In genomic region chr19:7358102-7358597, GRCh38 we compare ENCODE assay signal across 19 cellular contexts. TPM values are rescaled to one million over a fixed set of nuclear protein-coding genes. Genes with fewer than 3 reads are reported as not detected.
DNase-seq lines count a peak whose midpoint lies in the region; ATAC-seq, FAIRE-seq and TF ChIP-seq lines count a peak whose summit lies in the region.
"Had no signal": no experiment of that assay in that cellular context is flagged by ENCODE, and none has a peak within 500 bp of the region (broad histone marks: within the 10 kb centered on the region; RNA-seq: fewer than 3 reads in every experiment).

No MANE protein-coding gene starts in this region.

- no peaks in the 10 kb centered on the region for H3K9me3 ChIP-seq in CD4-positive, CD25-positive, alpha-beta regulatory T cell (ENCODE audit: control insufficient read depth in 2 of 2, low read length in 2 of 2)
- no peaks in the 10 kb centered on the region for H3K9me3 ChIP-seq in CD8-positive, alpha-beta T cell (ENCODE audit: low read length)
- H3K9me3 ChIP-seq in GM12878 (replicated peaks; ENCODE audit: control insufficient read depth, insufficient read depth, low read length), result no peaks in the 10 kb centered on the region; the same call in 2 of the 3 replicates
- no peaks in the 10 kb centered on the region for H3K9me3 ChIP-seq in naive thymus-derived CD4-positive, alpha-beta T cell (ENCODE audit: control insufficient read depth in 2 of 3, low read length in 3 of 3)
- H3K9me3 ChIP-seq: SJCRH30 had no signal

- H3K27me3 Mint-ChIP-seq in CD4-positive, CD25-positive, alpha-beta regulatory T cell, result no peaks in the 10 kb centered on the region
- H3K27me3 Mint-ChIP-seq in CD8-positive, alpha-beta T cell (ENCODE audit: low read depth), result no peaks in the 10 kb centered on the region
- H3K27me3 Mint-ChIP-seq in naive thymus-derived CD4-positive, alpha-beta T cell, result no peaks in the 10 kb centered on the region

- H3K9ac ChIP-seq in GM12878 (ENCODE audit: control insufficient read depth, insufficient read depth, low read length), result no peak overlapping the region

- BruUV-seq in GM12878 (replicated peaks; lab: Mats Ljungman, UMichigan), result no TSS peak

- in situ Hi-C loops in GM12878 (cut with MboI), result no loop called here

- DNase-seq in CD4-positive, CD25-positive, alpha-beta regulatory T cell, result no peak
- no peak for DNase-seq in CD8-positive, alpha-beta T cell
- DNase-seq in GM12878 (ENCODE audit: low read depth, low spot score), result no peak
- no peak for DNase-seq in naive thymus-derived CD4-positive, alpha-beta T cell
- DNase-seq in Ammon's horn (ENCODE audit: low spot score), result no peak
- no peak for DNase-seq in HEK293T (ENCODE audit: extremely low spot score)
- DNase-seq: ACHN, AML-193, DMS79 treated with DMSO at 0.1 percent for 48 hours, KBM-7, NCI-H146, NCI-H2081, NCI-H510A, NCI-H774, PC-9, SJCRH30 had no signal

- no peak for TF ChIP-seq CTCF in CD8-positive, alpha-beta T cell (IDR thresholded peaks at IDR 0.05)
- TF ChIP-seq CTCF in GM12878 (IDR thresholded peaks at IDR 0.05 in 2 of 3, conservative IDR thresholded peaks at IDR 0.05 in 1 of 3; ENCODE audit: control insufficient read depth in 2 of 3, extremely low read depth in 1 of 3, insufficient read depth in 1 of 3, low read depth in 3 of 3, low read length in 3 of 3), result no peak

- peaks cover 0 to 2% (median 0%) of the 10 kb centered on the region in 7 donors for H3K9me3 Mint-ChIP-seq in CD4-positive, CD25-positive, alpha-beta regulatory T cell
- H3K9me3 Mint-ChIP-seq in CD8-positive, alpha-beta T cell, result no peaks in the 10 kb centered on the region
- peaks cover 0 to 9% (median 0%) of the 10 kb centered on the region in 11 donors for H3K9me3 Mint-ChIP-seq in naive thymus-derived CD4-positive, alpha-beta T cell

- FAIRE-seq in GM12878 (lab: Jason Lieb, UNC), result no peak
- FAIRE-seq: H54 had no signal

- no peak for TF ChIP-seq POLR2A in GM12878 (IDR thresholded peaks at IDR 0.05; ENCODE audit: low read depth, low read length)

- SMC1A ChIA-PET in GM12878 (lab: Charles Lee; ENCODE audit: uncharacterized antibody, unreplicated experiment), result interaction anchor here (1.3 kb wide), 1 partner anchor 210 kb away, joined by 4 read pairs; no protein-coding TSS in a partner anchor

- peak overlapping the region; percentile 49 to 80 (median 66) for H3K4me3 Mint-ChIP-seq in CD4-positive, CD25-positive, alpha-beta regulatory T cell
- H3K4me3 Mint-ChIP-seq in CD8-positive, alpha-beta T cell, result peak overlapping the region; percentile 23
- H3K4me3 Mint-ChIP-seq in naive thymus-derived CD4-positive, alpha-beta T cell, result peak overlapping the region in 8 of 10 donors; percentile 9 to 73 (median 58)

- no peaks in the 10 kb centered on the region for H3K79me2 ChIP-seq in GM12878 (ENCODE audit: control insufficient read depth, insufficient read depth, low read length)

- H4K20me1 ChIP-seq in GM12878 (ENCODE audit: control insufficient read depth, insufficient read depth), result no peaks in the 10 kb centered on the region

- H3K36me3 Mint-ChIP-seq in CD4-positive, CD25-positive, alpha-beta regulatory T cell, result peaks cover 47% of the 10 kb centered on the region
- peaks cover 93% of the 10 kb centered on the region for H3K36me3 Mint-ChIP-seq in CD8-positive, alpha-beta T cell
- H3K36me3 Mint-ChIP-seq in naive thymus-derived CD4-positive, alpha-beta T cell, result peaks cover 17 to 58% (median 48%) of the 10 kb centered on the region in 5 donors

- no peak for ATAC-seq in CD4-positive, CD25-positive, alpha-beta regulatory T cell (ENCODE audit: low read depth in 2 of 2)
- ATAC-seq in CD8-positive, alpha-beta T cell, result no peak
- ATAC-seq in GM12878 (no peak), HG03565 (IDR thresholded peaks at IDR 0.05; ENCODE audit: unreplicated experiment) (no peak), HG02884 (IDR thresholded peaks at IDR 0.05; ENCODE audit: unreplicated experiment) (no peak)
- ATAC-seq in naive thymus-derived CD4-positive, alpha-beta T cell, result no peak

- TF ChIP-seq RAD21 in GM12878 (IDR thresholded peaks at IDR 0.05; ENCODE audit: insufficient read depth, low read depth, low read length), result no peak

- H3K4me2 ChIP-seq in GM12878 (ENCODE audit: control insufficient read depth, insufficient read depth), result no peak overlapping the region
- H3K4me2 ChIP-seq: PC-9 had no signal

- intact Hi-C loops in CD8-positive, alpha-beta T cell (cut with DNase I, micrococcal nuclease), result no loop called here
- intact Hi-C loops in GM12878 (cut with micrococcal nuclease; ENCODE audit: unreplicated experiment), result no loop called here
- intact Hi-C loops in naive thymus-derived CD4-positive, alpha-beta T cell (cut with micrococcal nuclease), result loop anchor here in 1 of 2 donors (10.0 kb wide), 1 partner anchor 87 kb away; no protein-coding TSS in a partner anchor

- H3K4me3 ChIP-seq in CD4-positive, CD25-positive, alpha-beta regulatory T cell (ENCODE audit: low read depth, low read length), result peak overlapping the region; percentile 2
- no peak overlapping the region for H3K4me3 ChIP-seq in CD8-positive, alpha-beta T cell (ENCODE audit: low read depth, low read length)
- no peak overlapping the region for H3K4me3 ChIP-seq in GM12878
- no peak overlapping the region for H3K4me3 ChIP-seq in naive thymus-derived CD4-positive, alpha-beta T cell (ENCODE audit: low read length)
- H3K4me3 ChIP-seq: PC-9, SJCRH30 had no signal

- no peaks in the 10 kb centered on the region for H3K27me3 ChIP-seq in CD4-positive, CD25-positive, alpha-beta regulatory T cell (ENCODE audit: control insufficient read depth, insufficient read depth, low read length)
- no peaks in the 10 kb centered on the region for H3K27me3 ChIP-seq in CD8-positive, alpha-beta T cell (ENCODE audit: insufficient read depth, low read length)
- no peaks in the 10 kb centered on the region for H3K27me3 ChIP-seq in GM12878 (replicated peaks in 1 of 2; ENCODE audit: control insufficient read depth in 2 of 2, insufficient read depth in 2 of 2, low read length in 1 of 2)
- H3K27me3 ChIP-seq in naive thymus-derived CD4-positive, alpha-beta T cell (ENCODE audit: control insufficient read depth in 2 of 2, insufficient read depth in 2 of 2, low read length in 2 of 2), result no peaks in the 10 kb centered on the region
- H3K27me3 ChIP-seq: SJCRH30 had no signal

- POLR2A ChIA-PET in CD8-positive, alpha-beta T cell (lab: Charles Lee), result interaction anchor here (1.5 kb wide), 1 partner anchor 18 kb away, joined by 3 read pairs; no protein-coding TSS in a partner anchor
- POLR2A ChIA-PET in GM12878 (lab: Charles Lee) (no interaction called here), HEK293T (lab: Yijun Ruan, JAX) (no interaction called here)
- POLR2A ChIA-PET in naive thymus-derived CD4-positive, alpha-beta T cell (lab: Charles Lee), result interaction anchor here (0.9 to 4.0 kb wide), 5 partner anchors 9 to 22 kb away, joined by 3 to 31 read pairs (median 4); partner anchors contain the start of gene ARHGEF18

- peaks cover 54% of the 10 kb centered on the region for H3K4me1 ChIP-seq in CD4-positive, CD25-positive, alpha-beta regulatory T cell (ENCODE audit: control insufficient read depth, insufficient read depth, low read length, poor library complexity, severe bottlenecking)
- H3K4me1 ChIP-seq in CD8-positive, alpha-beta T cell (ENCODE audit: insufficient read depth, low read length), result peaks cover 62% of the 10 kb centered on the region
- H3K4me1 ChIP-seq in GM12878 (ENCODE audit: control insufficient read depth, insufficient read depth, low read length), result peaks cover 9% of the 10 kb centered on the region
- H3K4me1 ChIP-seq in naive thymus-derived CD4-positive, alpha-beta T cell (ENCODE audit: control insufficient read depth in 2 of 2, insufficient read depth in 2 of 2, low read length in 2 of 2), result peaks cover 22 to 59% of the 10 kb centered on the region in 2 donors
- H3K4me1 ChIP-seq: SJCRH30 had no signal

- H3K36me3 ChIP-seq in CD4-positive, CD25-positive, alpha-beta regulatory T cell (ENCODE audit: control insufficient read depth, insufficient read depth, low read length), result peaks cover 78% of the 10 kb centered on the region
- peaks cover 37% of the 10 kb centered on the region for H3K36me3 ChIP-seq in CD8-positive, alpha-beta T cell (ENCODE audit: insufficient read depth, low read length)
- no peaks in the 10 kb centered on the region for H3K36me3 ChIP-seq in GM12878 (ENCODE audit: control insufficient read depth in 2 of 2, insufficient read depth in 2 of 2, low read length in 1 of 2)
- peaks cover 20 to 87% (median 24%) of the 10 kb centered on the region in 3 experiments for H3K36me3 ChIP-seq in naive thymus-derived CD4-positive, alpha-beta T cell (ENCODE audit: control insufficient read depth in 2 of 3, insufficient read depth in 3 of 3, low read length in 3 of 3)
- H3K36me3 ChIP-seq: SJCRH30 had no signal

- H3K27ac ChIP-seq in CD4-positive, CD25-positive, alpha-beta regulatory T cell (ENCODE audit: insufficient read depth, low read length, poor library complexity, severe bottlenecking), result no peak overlapping the region
- no peak overlapping the region for H3K27ac ChIP-seq in CD8-positive, alpha-beta T cell (ENCODE audit: low read depth, low read length)
- no peak overlapping the region for H3K27ac ChIP-seq in GM12878 (ENCODE audit: control insufficient read depth, insufficient read depth)
- H3K27ac ChIP-seq in naive thymus-derived CD4-positive, alpha-beta T cell (ENCODE audit: low read depth, low read length), result no peak overlapping the region
- H3K27ac ChIP-seq: PC-9, SJCRH30 had no signal

- peaks cover 7 to 95% (median 53%) of the 10 kb centered on the region in 4 donors for H3K4me1 Mint-ChIP-seq in CD4-positive, CD25-positive, alpha-beta regulatory T cell
- H3K4me1 Mint-ChIP-seq in CD8-positive, alpha-beta T cell (ENCODE audit: low read depth), result peaks cover 83% of the 10 kb centered on the region
- H3K4me1 Mint-ChIP-seq in naive thymus-derived CD4-positive, alpha-beta T cell, result peaks cover 34 to 92% (median 80%) of the 10 kb centered on the region in 7 donors

- RAD21 ChIA-PET in GM12878 (lab: Charles Lee; ENCODE audit: unreplicated experiment), result no interaction called here

- TF ChIP-seq EP300 in GM12878 (IDR thresholded peaks at IDR 0.05; ENCODE audit: borderline replicate concordance in 1 of 2, control insufficient read depth in 1 of 2, low read depth in 2 of 2, low read length in 2 of 2), result no peak

- CTCF ChIA-PET in CD8-positive, alpha-beta T cell (lab: Charles Lee), result interaction anchor here (1.1 to 9.7 kb wide), 3 partner anchors 8 to 22 kb away, joined by 3 to 74 read pairs (median 4); no protein-coding TSS in a partner anchor
- CTCF ChIA-PET in GM12878 (lab: Yijun Ruan, JAX), result interaction anchor here (1.2 to 2.4 kb wide), 3 partner anchors 9 to 17 kb away, joined by 3 to 12 read pairs (median 5); no protein-coding TSS in a partner anchor
- CTCF ChIA-PET in naive thymus-derived CD4-positive, alpha-beta T cell (lab: Charles Lee), result no interaction called here
- CTCF ChIA-PET in HEK293T (lab: Yijun Ruan, JAX), result interaction anchor here (0.6 kb wide), 1 partner anchor 31 kb away, joined by 4 read pairs; no protein-coding TSS in a partner anchor

- H2AFZ ChIP-seq in GM12878 (ENCODE audit: control insufficient read depth, low read depth, low read length), result no peak overlapping the region
- H2AFZ ChIP-seq: PC-9 had no signal

- peak overlapping the region; percentile 11 to 69 (median 23) for H3K27ac Mint-ChIP-seq in CD4-positive, CD25-positive, alpha-beta regulatory T cell
- peak overlapping the region; percentile 84 for H3K27ac Mint-ChIP-seq in CD8-positive, alpha-beta T cell
- H3K27ac Mint-ChIP-seq in naive thymus-derived CD4-positive, alpha-beta T cell, result peak overlapping the region in 8 of 9 donors; percentile 28 to 93 (median 78)

RNA-seq across cellular contexts. Expression of gene ARHGEF18, which starts 9.4 kb away (rescaled TPM):
- total RNA-seq in CD4-positive, CD25-positive, alpha-beta regulatory T cell, result 155 TPM
- polyA plus RNA-seq in CD4-positive, CD25-positive, alpha-beta regulatory T cell, result 1 to 10 TPM; 2.5 to 7.1 (median 4.0) TPM
- 10 to 100 TPM; 78.8 to 81.0 TPM for total RNA-seq in CD8-positive, alpha-beta T cell
- total RNA-seq in GM12878 (2013; cell fraction: nucleolus; rRNA removed), result 56.0 and 60.3 TPM in 2 replicates
- 26.9 and 31.1 TPM in 2 replicates for total RNA-seq in GM12878 (2014; rRNA removed)
- 8.8 and 8.9 TPM in 2 replicates for total RNA-seq in GM12878 (2014; rRNA removed; fragmentation: Illumina TruSeq; extraction: Trizol)
- total RNA-seq in GM12878 (2021), result 32.3 and 37.3 TPM in 2 replicates
- 7.9 TPM for polyA plus RNA-seq in GM12878 (2011; ENCODE audit: low read depth)
- polyA plus RNA-seq in GM12878 (2011; rRNA removed), result 7.0 and 8.9 TPM in 2 replicates
- 15.0 and 21.0 TPM in 2 replicates for polyA plus RNA-seq in GM12878 (2011; cell fraction: cytosol; rRNA removed)
- polyA plus RNA-seq in GM12878 (2011; cell fraction: nucleus; rRNA removed), result 37.2 and 41.2 TPM in 2 replicates
- 17.2 and 18.4 TPM in 2 replicates for polyA plus RNA-seq in GM12878 (2012)
- 1.2 and 6.6 TPM in 2 replicates for polyA plus RNA-seq in GM12878 (2014; fragmentation: Illumina TruSeq; extraction: Trizol)
- polyA plus RNA-seq in GM12878 (2014; fragmentation: Nextera tagmentation; extraction: Ambion mirVana), result under 1 TPM; 0.31 to 0.57 TPM
- polyA plus RNA-seq in GM12878 (2014; rRNA removed), result 23.3 and 27.6 TPM in 2 replicates
- 10 to 100 TPM; 17.9 to 19.9 TPM for polyA plus RNA-seq in GM12878 (2016; fragmentation: Nextera tagmentation; extraction: Ambion mirVana)
- polyA minus RNA-seq in GM12878 (2011; rRNA and poly(A)+ RNA removed), result 8.9 and 22.5 TPM in 2 replicates
- 16.8 and 20.8 TPM in 2 replicates for polyA minus RNA-seq in GM12878 (2011; cell fraction: cytosol; rRNA and poly(A)+ RNA removed)
- polyA minus RNA-seq in GM12878 (2011; cell fraction: nucleus; rRNA and poly(A)+ RNA removed), result 13.7 and 21.9 TPM in 2 replicates
- total RNA-seq in naive thymus-derived CD4-positive, alpha-beta T cell, result 100 to 1,000 TPM in 4 of 5 experiments, 10 to 100 TPM in 1; 53.0 to 132 (median 130) TPM
- 10 to 100 TPM in 1 of 2 donors, 1 to 10 TPM in 1; 3.9 to 14.4 TPM for polyA plus RNA-seq in naive thymus-derived CD4-positive, alpha-beta T cell

Comparison
In these comparisons a context has a peak if more than half of its experiments do, and no peak if none do; other contexts are left out.
1. H3K27ac Mint-ChIP-seq: peak in every context shown above with its lines; median percentile 84 in CD8-positive, alpha-beta T cell; 78 in naive thymus-derived CD4-positive, alpha-beta T cell; 23 in CD4-positive, CD25-positive, alpha-beta regulatory T cell.
2. POLR2A ChIA-PET loops: an anchor here in CD8-positive, alpha-beta T cell (1.5 kb wide) and naive thymus-derived CD4-positive, alpha-beta T cell (0.9 to 4.0 kb wide); none called in GM12878 and HEK293T.